8 cellular contexts compared by ENCODE assay signal in the genomic region with DNA sequence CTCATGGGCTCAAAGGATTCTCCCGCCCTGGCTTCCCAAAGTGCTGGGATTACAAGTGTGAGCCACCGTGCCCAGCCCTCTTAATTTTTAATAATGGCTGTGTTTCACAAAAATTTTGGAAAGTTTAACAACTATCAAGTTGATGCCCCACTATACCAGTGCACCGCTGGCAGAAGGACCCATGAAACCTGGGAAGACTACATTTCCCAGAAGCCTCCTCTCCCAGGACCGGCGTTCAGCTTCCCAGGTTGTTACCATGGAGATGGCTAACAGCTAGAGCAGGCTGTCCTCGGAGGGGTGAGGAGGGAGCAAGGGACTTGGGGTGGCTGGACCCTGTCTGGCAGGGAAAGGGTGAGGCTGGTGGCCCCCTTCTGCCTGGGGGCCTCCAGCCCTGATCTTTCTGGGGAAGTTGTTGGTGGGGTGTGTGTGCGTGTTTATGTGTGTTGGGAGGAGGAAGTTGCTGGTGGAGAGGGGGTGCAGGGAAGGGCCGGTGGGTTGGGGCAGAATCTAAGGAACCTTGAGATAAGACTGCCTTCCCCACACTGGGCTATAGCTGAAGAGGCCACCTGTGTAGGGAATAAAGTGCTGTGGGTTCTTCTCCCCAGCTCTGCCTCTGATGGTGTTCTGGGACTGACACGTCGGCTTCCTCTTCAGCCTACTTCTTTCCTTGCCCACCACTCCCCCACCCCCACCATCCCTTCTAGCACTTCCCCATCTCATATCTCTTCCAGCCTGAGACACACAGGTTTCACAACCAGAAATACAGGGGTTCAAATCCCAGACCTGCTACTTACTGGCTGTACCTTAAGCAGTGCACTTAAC. TPM values are rescaled to one million over a fixed set of nuclear protein-coding genes. Genes with fewer than 3 reads are reported as not detected.
DNase-seq lines count a peak whose midpoint lies in the region; ATAC-seq and TF ChIP-seq lines count a peak whose summit lies in the region.

A gene with protein sequence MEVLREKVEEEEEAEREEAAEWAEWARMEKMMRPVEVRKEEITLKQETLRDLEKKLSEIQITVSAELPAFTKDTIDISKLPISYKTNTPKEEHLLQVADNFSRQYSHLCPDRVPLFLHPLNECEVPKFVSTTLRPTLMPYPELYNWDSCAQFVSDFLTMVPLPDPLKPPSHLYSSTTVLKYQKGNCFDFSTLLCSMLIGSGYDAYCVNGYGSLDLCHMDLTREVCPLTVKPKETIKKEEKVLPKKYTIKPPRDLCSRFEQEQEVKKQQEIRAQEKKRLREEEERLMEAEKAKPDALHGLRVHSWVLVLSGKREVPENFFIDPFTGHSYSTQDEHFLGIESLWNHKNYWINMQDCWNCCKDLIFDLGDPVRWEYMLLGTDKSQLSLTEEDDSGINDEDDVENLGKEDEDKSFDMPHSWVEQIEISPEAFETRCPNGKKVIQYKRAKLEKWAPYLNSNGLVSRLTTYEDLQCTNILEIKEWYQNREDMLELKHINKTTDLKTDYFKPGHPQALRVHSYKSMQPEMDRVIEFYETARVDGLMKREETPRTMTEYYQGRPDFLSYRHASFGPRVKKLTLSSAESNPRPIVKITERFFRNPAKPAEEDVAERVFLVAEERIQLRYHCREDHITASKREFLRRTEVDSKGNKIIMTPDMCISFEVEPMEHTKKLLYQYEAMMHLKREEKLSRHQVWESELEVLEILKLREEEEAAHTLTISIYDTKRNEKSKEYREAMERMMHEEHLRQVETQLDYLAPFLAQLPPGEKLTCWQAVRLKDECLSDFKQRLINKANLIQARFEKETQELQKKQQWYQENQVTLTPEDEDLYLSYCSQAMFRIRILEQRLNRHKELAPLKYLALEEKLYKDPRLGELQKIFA (plus strand): TSS at position 251 of the 822 bp plus-strand sequence. CDS start 3,144 bp downstream, outside the sequence.

- POLR2A ChIA-PET in WTC11 (lab: Charles Lee), result interaction anchor here (0.7 kb wide), 1 partner anchor 190 kb away, joined by 4 read pairs; no protein-coding TSS in a partner anchor
- POLR2A ChIA-PET in CD4-positive, alpha-beta T cell (lab: Charles Lee), result interaction anchor here (1.0 kb wide), 1 partner anchor 41 kb away, joined by 3 read pairs; a partner anchor contains a TSS

- peak; percentile 85 for DNase-seq in CMK (ENCODE audit: low read depth)
- peak; percentile 60 for DNase-seq in NCI-H2196 (lab: John Stamatoyannopoulos, UW; ENCODE audit: unreplicated experiment)
- DNase-seq in WTC11 (ENCODE audit: low spot score), result peak; percentile 74
- DNase-seq in foreskin keratinocyte, result peak in 1 of 2 donors; percentile 35
- DNase-seq in nephron progenitor cell, result peak; percentile 67
- no peak for DNase-seq in CD4-positive, alpha-beta T cell

- H3K27me3 Mint-ChIP-seq in WTC11 (ENCODE audit: low read depth), result no peaks in the 10 kb centered on the region
- H3K27me3 Mint-ChIP-seq in nephron progenitor cell (ENCODE audit: low read depth, poor library complexity), result peaks cover 4% of the 10 kb centered on the region
- H3K27me3 Mint-ChIP-seq in CD4-positive, alpha-beta T cell, result no peaks in the 10 kb centered on the region

- H3K36me3 Mint-ChIP-seq in WTC11 (no peaks in the 10 kb centered on the region), nephron progenitor cell (ENCODE audit: low read depth) (no peaks in the 10 kb centered on the region)
- H3K36me3 Mint-ChIP-seq in CD4-positive, alpha-beta T cell (ENCODE audit: low read depth), result no peaks in the 10 kb centered on the region

- no peaks in the 10 kb centered on the region for H3K4me1 ChIP-seq in foreskin keratinocyte

- H3K27ac Mint-ChIP-seq in WTC11 (no peak within 1 kb of the TSS), nephron progenitor cell (peak within 1 kb of the TSS; percentile 90)
- H3K27ac Mint-ChIP-seq in CD4-positive, alpha-beta T cell, result no peak within 1 kb of the TSS

- no peak for TF ChIP-seq CTCF in WTC11 (IDR thresholded peaks at IDR 0.05)
- TF ChIP-seq CTCF in foreskin keratinocyte (conservative IDR thresholded peaks at IDR 0.05), result no peak
- no peak for TF ChIP-seq CTCF in nephron progenitor cell (IDR thresholded peaks at IDR 0.05)
- TF ChIP-seq CTCF in CD4-positive, alpha-beta T cell (IDR thresholded peaks at IDR 0.05), result no peak

- H3K9me3 ChIP-seq in CD4-positive, alpha-beta T cell (ENCODE audit: control insufficient read depth, low read length), result no peaks in the 10 kb centered on the region

- H3K9me3 Mint-ChIP-seq in WTC11, result no peaks in the 10 kb centered on the region
- no peaks in the 10 kb centered on the region for H3K9me3 Mint-ChIP-seq in nephron progenitor cell
- no peaks in the 10 kb centered on the region for H3K9me3 Mint-ChIP-seq in CD4-positive, alpha-beta T cell

- no peaks in the 10 kb centered on the region for H3K27me3 ChIP-seq in foreskin keratinocyte
- no peaks in the 10 kb centered on the region for H3K27me3 ChIP-seq in CD4-positive, alpha-beta T cell (ENCODE audit: control insufficient read depth, insufficient read depth, low read length)

- H3K4me3 Mint-ChIP-seq in WTC11 (peak within 1 kb of the TSS; percentile 65), nephron progenitor cell (peak within 1 kb of the TSS; percentile 78)
- H3K4me3 Mint-ChIP-seq in CD4-positive, alpha-beta T cell, result no peak within 1 kb of the TSS

- CTCF ChIA-PET in WTC11 (lab: Charles Lee), result interaction anchor here (0.6 to 2.3 kb wide), 2 partner anchors 26 to 27 kb away, joined by 3 to 7 read pairs; no protein-coding TSS in a partner anchor
- CTCF ChIA-PET in CD4-positive, alpha-beta T cell (lab: Charles Lee), result no interaction called here

- ATAC-seq in GM21423 (IDR thresholded peaks at IDR 0.05; ENCODE audit: unreplicated experiment) (peak; percentile 52), WTC11 (peak; percentile 98), foreskin keratinocyte (peak; percentile 68), GM19351 (IDR thresholded peaks at IDR 0.05; ENCODE audit: unreplicated experiment) (no peak)
- ATAC-seq in CD4-positive, alpha-beta T cell (ENCODE audit: poor library complexity), result no peak

- H3K4me1 Mint-ChIP-seq in WTC11, result peaks cover 9% of the 10 kb centered on the region
- peaks cover 37% of the 10 kb centered on the region for H3K4me1 Mint-ChIP-seq in nephron progenitor cell
- H3K4me1 Mint-ChIP-seq in CD4-positive, alpha-beta T cell (ENCODE audit: low read depth), result peaks cover 10% of the 10 kb centered on the region

- H3K27ac ChIP-seq in foreskin keratinocyte, result no peak within 1 kb of the TSS
- H3K27ac ChIP-seq in CD4-positive, alpha-beta T cell (ENCODE audit: low read depth, low read length), result no peak within 1 kb of the TSS

- intact Hi-C loops in CD4-positive, alpha-beta T cell (cut with DNase I, micrococcal nuclease), result no loop called here

TF ChIP-seq in WTC11, 78 proteins besides CTCF, POLR2A, EP300 and RAD21 (continues in another document):
- TF ChIP-seq, protein P1, sequence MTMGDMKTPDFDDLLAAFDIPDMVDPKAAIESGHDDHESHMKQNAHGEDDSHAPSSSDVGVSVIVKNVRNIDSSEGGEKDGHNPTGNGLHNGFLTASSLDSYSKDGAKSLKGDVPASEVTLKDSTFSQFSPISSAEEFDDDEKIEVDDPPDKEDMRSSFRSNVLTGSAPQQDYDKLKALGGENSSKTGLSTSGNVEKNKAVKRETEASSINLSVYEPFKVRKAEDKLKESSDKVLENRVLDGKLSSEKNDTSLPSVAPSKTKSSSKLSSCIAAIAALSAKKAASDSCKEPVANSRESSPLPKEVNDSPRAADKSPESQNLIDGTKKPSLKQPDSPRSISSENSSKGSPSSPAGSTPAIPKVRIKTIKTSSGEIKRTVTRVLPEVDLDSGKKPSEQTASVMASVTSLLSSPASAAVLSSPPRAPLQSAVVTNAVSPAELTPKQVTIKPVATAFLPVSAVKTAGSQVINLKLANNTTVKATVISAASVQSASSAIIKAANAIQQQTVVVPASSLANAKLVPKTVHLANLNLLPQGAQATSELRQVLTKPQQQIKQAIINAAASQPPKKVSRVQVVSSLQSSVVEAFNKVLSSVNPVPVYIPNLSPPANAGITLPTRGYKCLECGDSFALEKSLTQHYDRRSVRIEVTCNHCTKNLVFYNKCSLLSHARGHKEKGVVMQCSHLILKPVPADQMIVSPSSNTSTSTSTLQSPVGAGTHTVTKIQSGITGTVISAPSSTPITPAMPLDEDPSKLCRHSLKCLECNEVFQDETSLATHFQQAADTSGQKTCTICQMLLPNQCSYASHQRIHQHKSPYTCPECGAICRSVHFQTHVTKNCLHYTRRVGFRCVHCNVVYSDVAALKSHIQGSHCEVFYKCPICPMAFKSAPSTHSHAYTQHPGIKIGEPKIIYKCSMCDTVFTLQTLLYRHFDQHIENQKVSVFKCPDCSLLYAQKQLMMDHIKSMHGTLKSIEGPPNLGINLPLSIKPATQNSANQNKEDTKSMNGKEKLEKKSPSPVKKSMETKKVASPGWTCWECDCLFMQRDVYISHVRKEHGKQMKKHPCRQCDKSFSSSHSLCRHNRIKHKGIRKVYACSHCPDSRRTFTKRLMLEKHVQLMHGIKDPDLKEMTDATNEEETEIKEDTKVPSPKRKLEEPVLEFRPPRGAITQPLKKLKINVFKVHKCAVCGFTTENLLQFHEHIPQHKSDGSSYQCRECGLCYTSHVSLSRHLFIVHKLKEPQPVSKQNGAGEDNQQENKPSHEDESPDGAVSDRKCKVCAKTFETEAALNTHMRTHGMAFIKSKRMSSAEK (CRISPR knock-in tag; IDR thresholded peaks at IDR 0.05; ENCODE audit: borderline replicate concordance), result no peak
- no peak for TF ChIP-seq ZNF138 (CRISPR knock-in tag; conservative IDR thresholded peaks at IDR 0.05)
- TF ChIP-seq GTF2I (CRISPR knock-in tag; conservative IDR thresholded peaks at IDR 0.05), result no peak
- TF ChIP-seq, protein P2, sequence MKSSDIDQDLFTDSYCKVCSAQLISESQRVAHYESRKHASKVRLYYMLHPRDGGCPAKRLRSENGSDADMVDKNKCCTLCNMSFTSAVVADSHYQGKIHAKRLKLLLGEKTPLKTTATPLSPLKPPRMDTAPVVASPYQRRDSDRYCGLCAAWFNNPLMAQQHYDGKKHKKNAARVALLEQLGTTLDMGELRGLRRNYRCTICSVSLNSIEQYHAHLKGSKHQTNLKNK (CRISPR knock-in tag; IDR thresholded peaks at IDR 0.05), result no peak
- TF ChIP-seq RORB (CRISPR knock-in tag; IDR thresholded peaks at IDR 0.05), result no peak
- TF ChIP-seq NR3C1 (CRISPR knock-in tag; conservative IDR thresholded peaks at IDR 0.05; ENCODE audit: low read depth), result no peak
- no peak for TF ChIP-seq ZNF232 (CRISPR knock-in tag; IDR thresholded peaks at IDR 0.05)
- no peak for TF ChIP-seq JUN (CRISPR knock-in tag; IDR thresholded peaks at IDR 0.05)
- TF ChIP-seq NR2C2 (CRISPR knock-in tag; IDR thresholded peaks at IDR 0.05), result no peak
- no peak for TF ChIP-seq NFE2L1 (CRISPR knock-in tag; IDR thresholded peaks at IDR 0.05)
- no peak for TF ChIP-seq MXD4 (CRISPR knock-in tag; IDR thresholded peaks at IDR 0.05; ENCODE audit: borderline replicate concordance)

RNA-seq across cellular contexts. Expression of the gene that starts here (rescaled TPM):
- total RNA-seq in WTC11 (2021) (0.16 to 0.37 TPM in 2 of 3 replicates, not detected in the other), foreskin keratinocyte (not detected in 2 replicates)
- not detected in 2 replicates for polyA plus RNA-seq in foreskin keratinocyte
- not detected for total RNA-seq in CD4-positive, alpha-beta T cell

Comparison
In these comparisons a context has a peak if more than half of its experiments do, and no peak if none do; other contexts are left out.
1. Peak in DNase-seq and ATAC-seq in WTC11; RNA of the gene not detected or under 1 TPM.
2. Peak in ATAC-seq in foreskin keratinocyte; RNA of the gene not detected or under 1 TPM.
3. DNase-seq: peak in CMK (single experiment), NCI-H2196 (single experiment) and nephron progenitor cell (single experiment); none in CD4-positive, alpha-beta T cell (0 of 10).